Comparison of ENCODE assay signal across 1 cellular context in the genomic region with DNA sequence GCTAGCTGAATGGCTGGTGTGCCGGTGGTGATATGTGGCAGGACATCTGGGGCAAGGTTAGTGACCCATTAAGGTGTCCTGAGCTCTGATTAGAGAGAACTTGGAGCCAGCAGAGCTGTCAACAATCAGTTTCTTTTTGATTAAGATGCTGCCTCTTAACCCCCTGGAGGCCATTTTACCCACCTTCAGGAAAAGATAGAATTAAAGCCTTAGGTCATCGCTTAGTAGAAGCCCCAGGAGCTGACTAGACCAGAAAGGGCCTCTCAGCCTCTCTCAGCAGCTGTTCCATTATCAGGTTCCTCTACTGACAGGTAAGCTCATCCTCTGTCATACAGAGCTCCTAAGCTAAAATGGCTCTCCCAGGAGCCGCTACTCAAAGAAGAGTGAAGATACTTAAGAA.
TF ChIP-seq lines count a peak whose summit lies in the region.

No MANE protein-coding gene starts in this region.

TF ChIP-seq in WTC11, 78 proteins besides CTCF, POLR2A, EP300 and RAD21 (continued from another document):
- TF ChIP-seq, protein P1, sequence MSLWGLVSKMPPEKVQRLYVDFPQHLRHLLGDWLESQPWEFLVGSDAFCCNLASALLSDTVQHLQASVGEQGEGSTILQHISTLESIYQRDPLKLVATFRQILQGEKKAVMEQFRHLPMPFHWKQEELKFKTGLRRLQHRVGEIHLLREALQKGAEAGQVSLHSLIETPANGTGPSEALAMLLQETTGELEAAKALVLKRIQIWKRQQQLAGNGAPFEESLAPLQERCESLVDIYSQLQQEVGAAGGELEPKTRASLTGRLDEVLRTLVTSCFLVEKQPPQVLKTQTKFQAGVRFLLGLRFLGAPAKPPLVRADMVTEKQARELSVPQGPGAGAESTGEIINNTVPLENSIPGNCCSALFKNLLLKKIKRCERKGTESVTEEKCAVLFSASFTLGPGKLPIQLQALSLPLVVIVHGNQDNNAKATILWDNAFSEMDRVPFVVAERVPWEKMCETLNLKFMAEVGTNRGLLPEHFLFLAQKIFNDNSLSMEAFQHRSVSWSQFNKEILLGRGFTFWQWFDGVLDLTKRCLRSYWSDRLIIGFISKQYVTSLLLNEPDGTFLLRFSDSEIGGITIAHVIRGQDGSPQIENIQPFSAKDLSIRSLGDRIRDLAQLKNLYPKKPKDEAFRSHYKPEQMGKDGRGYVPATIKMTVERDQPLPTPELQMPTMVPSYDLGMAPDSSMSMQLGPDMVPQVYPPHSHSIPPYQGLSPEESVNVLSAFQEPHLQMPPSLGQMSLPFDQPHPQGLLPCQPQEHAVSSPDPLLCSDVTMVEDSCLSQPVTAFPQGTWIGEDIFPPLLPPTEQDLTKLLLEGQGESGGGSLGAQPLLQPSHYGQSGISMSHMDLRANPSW (CRISPR knock-in tag; conservative IDR thresholded peaks at IDR 0.05; ENCODE audit: low read depth), result no peak
- TF ChIP-seq, protein P2, sequence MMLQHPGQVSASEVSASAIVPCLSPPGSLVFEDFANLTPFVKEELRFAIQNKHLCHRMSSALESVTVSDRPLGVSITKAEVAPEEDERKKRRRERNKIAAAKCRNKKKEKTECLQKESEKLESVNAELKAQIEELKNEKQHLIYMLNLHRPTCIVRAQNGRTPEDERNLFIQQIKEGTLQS (CRISPR knock-in tag; conservative IDR thresholded peaks at IDR 0.05), result no peak
- TF ChIP-seq SP1 (CRISPR knock-in tag; conservative IDR thresholded peaks at IDR 0.05) (no peak), ATF1 (CRISPR knock-in tag; IDR thresholded peaks at IDR 0.05) (no peak)
TF ChIP-seq in WTC11: peak in this region for 0.
